In genomic region chr17:4364622-4365041, GRCh38 we compare ENCODE assay signal across 7 cellular contexts. TPM values are rescaled to one million over a fixed set of nuclear protein-coding genes. Genes with fewer than 3 reads are reported as not detected.
DNase-seq lines count a peak whose midpoint lies in the region; ATAC-seq and TF ChIP-seq lines count a peak whose summit lies in the region.

No MANE protein-coding gene starts in this region.

- POLR2A ChIA-PET in activated CD4-positive, alpha-beta memory T cell treated with anti-CD3 and anti-CD28 coated beads, Interleukin-2, amount 10 ng/mL, durations not matched to agents 7 days and 5 days (lab: Charles Lee): interaction anchor here (0.6 to 2.5 kb wide), 6 partner anchors 9 to 221 kb away, joined by 3 to 17 read pairs (median 4); partner anchors contain the start of genes CYB5D2 and ZZEF1

- peaks cover 25% of the 10 kb centered on the region for H3K36me3 Mint-ChIP-seq in activated CD4-positive, alpha-beta memory T cell treated with anti-CD3 and anti-CD28 coated beads, Interleukin-2, amount 10 ng/mL, durations not matched to agents 7 days and 5 days (ENCODE audit: low read depth)

- peak overlapping the region; percentile 82 for H3K4me3 Mint-ChIP-seq in activated CD4-positive, alpha-beta memory T cell treated with anti-CD3 and anti-CD28 coated beads, Interleukin-2, amount 10 ng/mL, durations not matched to agents 7 days and 5 days

- peak overlapping the region; percentile 86 for H3K27ac Mint-ChIP-seq in activated CD4-positive, alpha-beta memory T cell treated with anti-CD3 and anti-CD28 coated beads, Interleukin-2, amount 10 ng/mL, durations not matched to agents 7 days and 5 days

- H3K27me3 ChIP-seq in hepatocyte (no peaks in the 10 kb centered on the region), smooth muscle cell (ENCODE audit: low read depth) (no peaks in the 10 kb centered on the region)

- H4K20me1 ChIP-seq in hepatocyte (ENCODE audit: insufficient read depth, poor library complexity, severe bottlenecking): peaks cover 53% of the 10 kb centered on the region
- H4K20me1 ChIP-seq in smooth muscle cell (ENCODE audit: low read depth): peaks cover 64% of the 10 kb centered on the region

- no peak for ATAC-seq in HG02870 (IDR thresholded peaks at IDR 0.05; ENCODE audit: unreplicated experiment)

- H3K9me3 Mint-ChIP-seq in activated CD4-positive, alpha-beta memory T cell treated with anti-CD3 and anti-CD28 coated beads, Interleukin-2, amount 10 ng/mL, durations not matched to agents 7 days and 5 days: no peaks in the 10 kb centered on the region

- CTCF ChIA-PET in activated CD4-positive, alpha-beta memory T cell treated with anti-CD3 and anti-CD28 coated beads, Interleukin-2, amount 10 ng/mL, durations not matched to agents 7 days and 5 days (lab: Charles Lee): interaction anchor here (1.6 to 2.6 kb wide), 3 partner anchors 11 to 202 kb away, joined by 3 to 7 read pairs (median 4); no protein-coding TSS in a partner anchor

- peak overlapping the region; percentile 67 for H2AFZ ChIP-seq in hepatocyte
- no peak overlapping the region for H2AFZ ChIP-seq in smooth muscle cell (ENCODE audit: low read depth)

- H3K4me2 ChIP-seq in hepatocyte (peak overlapping the region; percentile 92), smooth muscle cell (peak overlapping the region; percentile 87)

- H3K4me1 ChIP-seq in hepatocyte (ENCODE audit: insufficient read depth) (peaks cover 7% of the 10 kb centered on the region), smooth muscle cell (ENCODE audit: low read depth) (peaks cover 4% of the 10 kb centered on the region)

- H3K4me1 Mint-ChIP-seq in activated CD4-positive, alpha-beta memory T cell treated with anti-CD3 and anti-CD28 coated beads, Interleukin-2, amount 10 ng/mL, durations not matched to agents 7 days and 5 days: peaks cover 37% of the 10 kb centered on the region

- no peaks in the 10 kb centered on the region for H3K27me3 Mint-ChIP-seq in activated CD4-positive, alpha-beta memory T cell treated with anti-CD3 and anti-CD28 coated beads, Interleukin-2, amount 10 ng/mL, durations not matched to agents 7 days and 5 days

- H3K27ac ChIP-seq in hepatocyte (peak overlapping the region; percentile 98), smooth muscle cell (ENCODE audit: low read depth) (peak overlapping the region; percentile 86)

- H3K36me3 ChIP-seq in hepatocyte (replicated peaks; ENCODE audit: insufficient read depth, low read depth): no peaks in the 10 kb centered on the region
- no peaks in the 10 kb centered on the region for H3K36me3 ChIP-seq in smooth muscle cell (ENCODE audit: low read depth)

- DNase-seq in HFF-Myc (ENCODE audit: extremely low read depth, low read depth): no peak
- DNase-seq in activated CD4-positive, alpha-beta memory T cell treated with anti-CD3 and anti-CD28 coated beads, Interleukin-2, amount 10 ng/mL, durations not matched to agents 7 days and 5 days: no peak
- no peak for DNase-seq in hepatocyte (ENCODE audit: low spot score)
- no peak for DNase-seq in smooth muscle cell (lab: John Stamatoyannopoulos, UW; ENCODE audit: unreplicated experiment)
- DNase-seq in ureter (ENCODE audit: low spot score): no peak
- no peak for DNase-seq in NCI-H1092 treated with DMSO at 0.1 percent for 48 hours (lab: John Stamatoyannopoulos, UW)

- WGBS in hepatocyte (ENCODE audit: low lambda C conversion rate, missing lambda C conversion rate): 73% methylated on average over 18 of the region's 18 CpGs
- WGBS in smooth muscle cell (ENCODE audit: low lambda C conversion rate): 78% methylated on average over 18 of the region's 18 CpGs

- H3K4me3 ChIP-seq in HFF-Myc (replicated peaks; ENCODE audit: low read depth, low read length) (peak overlapping the region; percentile 64), hepatocyte (peak overlapping the region; percentile 92), smooth muscle cell (peak overlapping the region; percentile 83)

- no peaks in the 10 kb centered on the region for H3K9me2 ChIP-seq in hepatocyte (replicated peaks; ENCODE audit: insufficient read depth)

- peak overlapping the region; percentile 94 for H3K9ac ChIP-seq in smooth muscle cell (ENCODE audit: low read depth)

- H3K79me2 ChIP-seq in hepatocyte: peaks cover 64% of the 10 kb centered on the region
- peaks cover 66% of the 10 kb centered on the region for H3K79me2 ChIP-seq in smooth muscle cell (ENCODE audit: low read depth)

- TF ChIP-seq CTCF in HFF-Myc (IDR thresholded peaks at IDR 0.05; ENCODE audit: low read depth, low read length, missing control alignments): no peak
- TF ChIP-seq CTCF in hepatocyte (IDR thresholded peaks at IDR 0.05; ENCODE audit: poor library complexity): no peak
- TF ChIP-seq CTCF in smooth muscle cell (IDR thresholded peaks at IDR 0.05; ENCODE audit: borderline replicate concordance, insufficient read depth, poor library complexity, severe bottlenecking): no peak

- H3K9me3 ChIP-seq in hepatocyte (ENCODE audit: low read depth): no peaks in the 10 kb centered on the region
- H3K9me3 ChIP-seq in smooth muscle cell (replicated peaks; ENCODE audit: low read depth): no peaks in the 10 kb centered on the region

- H3F3A ChIP-seq in smooth muscle cell (ENCODE audit: low read depth): peaks cover 13% of the 10 kb centered on the region

RNA-seq across cellular contexts. Expression of gene UBE2G1, which starts 1.8 kb away (rescaled TPM):
- 10 to 100 TPM; 65.3 to 66.4 TPM for total RNA-seq in activated CD4-positive, alpha-beta memory T cell treated with anti-CD3 and anti-CD28 coated beads, Interleukin-2, amount 10 ng/mL, durations not matched to agents 7 days and 5 days
- 52.6 and 78.8 TPM in 2 replicates for total RNA-seq in hepatocyte
- polyA plus RNA-seq in hepatocyte: 51.3 and 65.1 TPM in 2 replicates
- total RNA-seq in smooth muscle cell: 62.3 and 63.7 TPM in 2 replicates
- polyA plus RNA-seq in smooth muscle cell: 39.9 and 52.5 TPM in 2 replicates
- 50.9 TPM for total RNA-seq in ureter
